Comparison of ENCODE assay signal across 17 cellular contexts in the genomic region with DNA sequence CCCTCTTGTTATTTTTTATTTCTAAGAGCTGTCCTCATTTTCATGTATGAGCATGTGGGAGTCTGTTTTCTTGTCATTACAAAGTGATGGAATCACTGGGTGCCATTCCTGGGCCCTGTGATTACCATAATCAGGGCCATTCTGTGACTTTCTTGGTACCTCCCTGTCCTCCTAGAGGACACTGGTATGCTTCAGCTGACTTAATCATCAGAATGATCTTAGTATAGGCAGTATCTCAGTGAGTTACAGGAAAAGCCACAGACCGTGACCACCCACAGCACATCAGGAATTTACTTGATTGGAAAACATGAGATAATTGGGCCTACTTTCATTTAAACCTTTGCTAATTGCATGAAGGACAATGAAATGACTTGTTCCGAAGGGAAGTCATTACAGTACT. TPM values are rescaled to one million over a fixed set of nuclear protein-coding genes. Genes with fewer than 3 reads are reported as not detected.
DNase-seq lines count a peak whose midpoint lies in the region; ATAC-seq and TF ChIP-seq lines count a peak whose summit lies in the region.
"Had no signal": no experiment of that assay in that cellular context is flagged by ENCODE, and none has a peak within 500 bp of the region (broad histone marks: within the 10 kb centered on the region; RNA-seq: fewer than 3 reads in every experiment).

No MANE protein-coding gene starts in this region.

- no peak for TF ChIP-seq CTCF in kidney epithelial cell (IDR thresholded peaks at IDR 0.05; ENCODE audit: insufficient read depth, low read length, poor library complexity, severe bottlenecking)
- TF ChIP-seq CTCF in suprapubic skin (IDR thresholded peaks at IDR 0.05) = no peak

- H3K36me3 Mint-ChIP-seq in activated CD4-positive, alpha-beta T cell treated with anti-CD3 and anti-CD28 coated beads for 36 hours (ENCODE audit: low read depth) = peaks cover 76% of the 10 kb centered on the region
- peaks cover 100% of the 10 kb centered on the region for H3K36me3 Mint-ChIP-seq in activated T-helper 17 cell treated with anti-CD3 and anti-CD28 coated beads, Interleukin-2, amount 50 U/mL, for 72 hours (ENCODE audit: low read depth)

- WGBS in suprapubic skin = 100% methylated on average over 2 of the region's 2 CpGs

- peaks cover 23% of the 10 kb centered on the region for H3K4me1 Mint-ChIP-seq in activated CD4-positive, alpha-beta T cell treated with anti-CD3 and anti-CD28 coated beads for 36 hours
- H3K4me1 Mint-ChIP-seq in activated T-helper 17 cell treated with anti-CD3 and anti-CD28 coated beads, Interleukin-2, amount 50 U/mL, for 72 hours = peaks cover 7% of the 10 kb centered on the region

- H3K4me1 ChIP-seq in suprapubic skin = peaks cover 7% of the 10 kb centered on the region
- H3K4me1 ChIP-seq: Caco-2, HAP-1 had no signal

- H3K27me3 ChIP-seq in kidney epithelial cell (ENCODE audit: control insufficient read depth, insufficient read depth, low read length) (no peaks in the 10 kb centered on the region), suprapubic skin (no peaks in the 10 kb centered on the region)
- H3K27me3 ChIP-seq: BLaER1 had no signal

- POLR2A ChIA-PET in activated CD4-positive, alpha-beta T cell treated with anti-CD3 and anti-CD28 coated beads for 36 hours (lab: Charles Lee) = interaction anchor here (0.7 to 1.0 kb wide), 2 partner anchors 9 to 382 kb away, joined by 3 to 4 read pairs; no protein-coding TSS in a partner anchor

- H3K27me3 Mint-ChIP-seq in activated CD4-positive, alpha-beta T cell treated with anti-CD3 and anti-CD28 coated beads for 36 hours = no peaks in the 10 kb centered on the region
- no peaks in the 10 kb centered on the region for H3K27me3 Mint-ChIP-seq in activated T-helper 17 cell treated with anti-CD3 and anti-CD28 coated beads, Interleukin-2, amount 50 U/mL, for 72 hours
- H3K27me3 Mint-ChIP-seq: CD8-positive, alpha-beta memory T cell had no signal

- TF ChIP-seq POLR2A in suprapubic skin (IDR thresholded peaks at IDR 0.05) = no peak

- H3K27ac ChIP-seq in suprapubic skin = no peak overlapping the region
- H3K27ac ChIP-seq: 22Rv1, BLaER1 had no signal

- peaks cover 2% of the 10 kb centered on the region for H3K36me3 ChIP-seq in kidney epithelial cell (ENCODE audit: control insufficient read depth, insufficient read depth, low read length)
- peaks cover 86% of the 10 kb centered on the region for H3K36me3 ChIP-seq in suprapubic skin

- TF ChIP-seq EP300 in suprapubic skin (IDR thresholded peaks at IDR 0.05) = no peak

- no peaks in the 10 kb centered on the region for H3K9me3 ChIP-seq in suprapubic skin
- H3K9me3 ChIP-seq: BLaER1, Caco-2, HAP-1 had no signal

- peak; percentile 44 for ATAC-seq in activated CD4-positive, alpha-beta T cell treated with anti-CD3 and anti-CD28 coated beads for 36 hours
- peak; percentile 19 for ATAC-seq in activated T-helper 17 cell treated with anti-CD3 and anti-CD28 coated beads, Interleukin-2, amount 50 U/mL, for 72 hours (replicated peaks)

- H3K9me3 Mint-ChIP-seq in activated CD4-positive, alpha-beta T cell treated with anti-CD3 and anti-CD28 coated beads for 36 hours (ENCODE audit: low read depth) = no peaks in the 10 kb centered on the region
- no peaks in the 10 kb centered on the region for H3K9me3 Mint-ChIP-seq in activated T-helper 17 cell treated with anti-CD3 and anti-CD28 coated beads, Interleukin-2, amount 50 U/mL, for 72 hours
- H3K9me3 Mint-ChIP-seq: CD8-positive, alpha-beta memory T cell had no signal

- no peak overlapping the region for H3K4me3 Mint-ChIP-seq in activated CD4-positive, alpha-beta T cell treated with anti-CD3 and anti-CD28 coated beads for 36 hours
- H3K4me3 Mint-ChIP-seq in activated T-helper 17 cell treated with anti-CD3 and anti-CD28 coated beads, Interleukin-2, amount 50 U/mL, for 72 hours = no peak overlapping the region
- H3K4me3 Mint-ChIP-seq: CD8-positive, alpha-beta memory T cell had no signal

- intact Hi-C loops in activated CD4-positive, alpha-beta T cell treated with anti-CD3 and anti-CD28 coated beads for 36 hours (cut with DNase I, micrococcal nuclease) = loop anchor here in 1 of 2 experiments (10.0 kb wide), 1 partner anchor 428 kb away; no protein-coding TSS in a partner anchor
- intact Hi-C loops in posterior cingulate gyrus (cut with DNase I) = no loop called here

- CTCF ChIA-PET in activated CD4-positive, alpha-beta T cell treated with anti-CD3 and anti-CD28 coated beads for 36 hours (lab: Charles Lee) = interaction anchor here (0.7 to 1.7 kb wide), 3 partner anchors 12 to 290 kb away, joined by 3 to 8 read pairs (median 3); no protein-coding TSS in a partner anchor

- peak overlapping the region; percentile 8 for H3K27ac Mint-ChIP-seq in activated CD4-positive, alpha-beta T cell treated with anti-CD3 and anti-CD28 coated beads for 36 hours
- no peak overlapping the region for H3K27ac Mint-ChIP-seq in activated T-helper 17 cell treated with anti-CD3 and anti-CD28 coated beads, Interleukin-2, amount 50 U/mL, for 72 hours

- DNase-seq in activated CD4-positive, alpha-beta T cell treated with anti-CD3 and anti-CD28 coated beads for 36 hours = no peak
- no peak for DNase-seq in activated CD4-positive, alpha-beta T cell treated with anti-CD3 and anti-CD28 coated beads for 48 hours
- DNase-seq in kidney epithelial cell (ENCODE audit: low read depth) (peak; percentile 14), renal cortical epithelial cell (ENCODE audit: low read depth) (peak; percentile 44), posterior cingulate gyrus (no peak), NCI-H748 (lab: John Stamatoyannopoulos, UW; ENCODE audit: unreplicated experiment) (no peak), suprapubic skin (ENCODE audit: low spot score in 2 of 2) (no peak)
- DNase-seq: AML-193; Caco-2; CD8-positive, alpha-beta memory T cell; DND-41; GF-D8 had no signal

- no peak overlapping the region for H3K4me3 ChIP-seq in kidney epithelial cell (ENCODE audit: low read depth, low read length)
- no peak overlapping the region for H3K4me3 ChIP-seq in suprapubic skin
- H3K4me3 ChIP-seq: BLaER1, HAP-1 had no signal

RNA-seq across cellular contexts. Expression of gene NOM1, which starts 7.2 kb away (rescaled TPM):
- total RNA-seq in activated CD4-positive, alpha-beta T cell treated with anti-CD3 and anti-CD28 coated beads for 36 hours = 10 to 100 TPM; 27.3 to 32.1 TPM
- 10 to 100 TPM; 20.5 to 37.4 TPM for total RNA-seq in activated T-helper 17 cell treated with anti-CD3 and anti-CD28 coated beads, Interleukin-2, amount 50 U/mL, for 72 hours
- 15.9 and 17.7 TPM in 2 replicates for total RNA-seq in kidney epithelial cell
- total RNA-seq in renal cortical epithelial cell = 12.9 and 20.1 TPM in 2 replicates
- 10 to 100 TPM; 18.8 to 51.5 (median 31.8) TPM for total RNA-seq in suprapubic skin

RNA-seq across cellular contexts. Expression of gene MNX1, which starts 53.7 kb away (rescaled TPM):
- not detected for total RNA-seq in activated CD4-positive, alpha-beta T cell treated with anti-CD3 and anti-CD28 coated beads for 36 hours
- total RNA-seq in activated T-helper 17 cell treated with anti-CD3 and anti-CD28 coated beads, Interleukin-2, amount 50 U/mL, for 72 hours = not detected
- total RNA-seq in kidney epithelial cell = 2.0 and 2.7 TPM in 2 replicates
- 0.55 and 0.87 TPM in 2 replicates for total RNA-seq in renal cortical epithelial cell
- under 1 TPM in 1 of 4 donors, not detected in 3; 0.56 TPM for total RNA-seq in suprapubic skin
- total RNA-seq: A673; CD8-positive, alpha-beta memory T cell had no signal

Comparison
In these comparisons a context has a peak if more than half of its experiments do, and no peak if none do; other contexts are left out.
1. DNase-seq: peak in kidney epithelial cell (single experiment) and renal cortical epithelial cell (single experiment); none in activated CD4-positive, alpha-beta T cell treated with anti-CD3 and anti-CD28 coated beads for 36 hours (single experiment), activated CD4-positive, alpha-beta T cell treated with anti-CD3 and anti-CD28 coated beads for 48 hours (single experiment), posterior cingulate gyrus (0 of 10), NCI-H748 (single experiment) and suprapubic skin (0 of 2).